Comparison of ENCODE assay signal across 8 cellular contexts in genomic region chr1:181424786-181425403, GRCh38. TPM values are rescaled to one million over a fixed set of nuclear protein-coding genes. Genes with fewer than 3 reads are reported as not detected.
DNase-seq lines count a peak whose midpoint lies in the region; ATAC-seq and TF ChIP-seq lines count a peak whose summit lies in the region.

No MANE protein-coding gene starts in this region.

- H3K36me3 ChIP-seq in SU-DHL-6 (ENCODE audit: low read length): no peaks in the 10 kb centered on the region
- no peaks in the 10 kb centered on the region for H3K36me3 ChIP-seq in heart left ventricle

- no peaks in the 10 kb centered on the region for H3K9me3 Mint-ChIP-seq in activated naive CD8-positive, alpha-beta T cell treated with anti-CD3 and anti-CD28 coated beads for 36 hours

- 12 to 18% (median 14%) methylated on average over 16 of the region's 16 CpGs for WGBS in heart left ventricle, 4 donors

- no peaks in the 10 kb centered on the region for H3K79me2 ChIP-seq in SU-DHL-6 (ENCODE audit: insufficient read depth, low read length)

- no peaks in the 10 kb centered on the region for H3K36me3 Mint-ChIP-seq in activated naive CD8-positive, alpha-beta T cell treated with anti-CD3 and anti-CD28 coated beads for 36 hours

- no peak overlapping the region for H3K27ac Mint-ChIP-seq in activated naive CD8-positive, alpha-beta T cell treated with anti-CD3 and anti-CD28 coated beads for 36 hours

- DNase-seq in AG09309 (ENCODE audit: low read depth) (peak; percentile 2), GM19240 (ENCODE audit: insufficient read length, low spot score) (peak; percentile 13), NCI-H1105 (lab: John Stamatoyannopoulos, UW) (peak; percentile 85), heart left ventricle (peak; percentile 20 to 76 (median 60)), putamen (ENCODE audit: low spot score) (peak; percentile 62)
- DNase-seq in activated naive CD8-positive, alpha-beta T cell treated with anti-CD3 and anti-CD28 coated beads for 36 hours: peak; percentile 59

- H2AFZ ChIP-seq in SU-DHL-6 (ENCODE audit: low read depth, low read length, severe bottlenecking): no peak overlapping the region

- TF ChIP-seq CTCF in AG09309 (IDR thresholded peaks at IDR 0.05; ENCODE audit: control insufficient read depth, insufficient read depth, low read depth, low read length, missing control alignments) (peak; percentile 93), SU-DHL-6 (IDR thresholded peaks at IDR 0.05; ENCODE audit: insufficient read depth, low read length, poor library complexity, severe bottlenecking) (peak; percentile 99), heart left ventricle (IDR thresholded peaks at IDR 0.05) (peak; percentile 91 to 99 (median 96))

- peaks cover 27% of the 10 kb centered on the region for H3K27me3 Mint-ChIP-seq in activated naive CD8-positive, alpha-beta T cell treated with anti-CD3 and anti-CD28 coated beads for 36 hours

- TF ChIP-seq POLR2A in heart left ventricle (IDR thresholded peaks at IDR 0.05): no peak

- H3K4me1 ChIP-seq in heart left ventricle: peaks cover 0 to 4% (median 0%) of the 10 kb centered on the region in 12 donors

- H3K4me3 Mint-ChIP-seq in activated naive CD8-positive, alpha-beta T cell treated with anti-CD3 and anti-CD28 coated beads for 36 hours: peak overlapping the region; percentile 57

- H3K27ac ChIP-seq in SU-DHL-6 (ENCODE audit: low read depth, low read length) (no peak overlapping the region), heart left ventricle (no peak overlapping the region)

- H3F3A ChIP-seq in SU-DHL-6 (ENCODE audit: insufficient read depth): no peaks in the 10 kb centered on the region

- H3K9ac ChIP-seq in SU-DHL-6 (ENCODE audit: low read length): no peak overlapping the region

- H3K4me1 Mint-ChIP-seq in activated naive CD8-positive, alpha-beta T cell treated with anti-CD3 and anti-CD28 coated beads for 36 hours: peaks cover 17% of the 10 kb centered on the region

- no peaks in the 10 kb centered on the region for H3K9me2 ChIP-seq in SU-DHL-6 (replicated peaks; ENCODE audit: insufficient read depth, low read length)

- H4K20me1 ChIP-seq in SU-DHL-6 (ENCODE audit: low read depth, low read length): no peaks in the 10 kb centered on the region

- H3K4me3 ChIP-seq in AG09309 (ENCODE audit: control insufficient read depth, low read depth, low read length) (no peak overlapping the region), SU-DHL-6 (ENCODE audit: insufficient read depth, low read length, poor library complexity, severe bottlenecking) (no peak overlapping the region), heart left ventricle (no peak overlapping the region)

- no peaks in the 10 kb centered on the region for H3K27me3 ChIP-seq in SU-DHL-6 (ENCODE audit: low read length)
- H3K27me3 ChIP-seq in heart left ventricle: peaks cover 0 to 17% (median 3%) of the 10 kb centered on the region in 9 donors

- ATAC-seq in heart left ventricle: peak in 3 of 4 donors; percentile 23 to 68 (median 27)
- ATAC-seq in HG02763 (IDR thresholded peaks at IDR 0.05; ENCODE audit: unreplicated experiment): no peak

- no peak overlapping the region for H3K4me2 ChIP-seq in SU-DHL-6 (ENCODE audit: low read depth, low read length, poor library complexity, severe bottlenecking)

- intact Hi-C loops in heart left ventricle (cut with DNase I): loop anchor here in 7 of 10 donors (1.0 to 10.0 kb wide), 5 partner anchors 234 to 540 kb away; partner anchors contain the start of gene KIAA1614 (in 1 of the 7)

- no peaks in the 10 kb centered on the region for H3K9me3 ChIP-seq in SU-DHL-6 (ENCODE audit: insufficient read depth, low read length)
- H3K9me3 ChIP-seq in heart left ventricle: no peaks in the 10 kb centered on the region

RNA-seq across cellular contexts. Expression of gene CACNA1E, which starts 58.4 kb away (rescaled TPM):
- under 1 TPM in 1 of 2 experiments, not detected in 1; 0.04 TPM for total RNA-seq in activated naive CD8-positive, alpha-beta T cell treated with anti-CD3 and anti-CD28 coated beads for 36 hours
- total RNA-seq in heart left ventricle: 1 to 10 TPM in 1 of 9 donors, under 1 TPM in 8; 0.02 to 1.9 (median 0.13) TPM
- under 1 TPM; 0.03 to 0.08 TPM for polyA plus RNA-seq in heart left ventricle

Comparison
In these comparisons a context has a peak if more than half of its experiments do, and no peak if none do; other contexts are left out.
1. DNase-seq: peak in every context shown above with its lines; median percentile 85 in NCI-H1105; 62 in putamen; 60 in heart left ventricle; 59 in activated naive CD8-positive, alpha-beta T cell treated with anti-CD3 and anti-CD28 coated beads for 36 hours; 13 in GM19240; 2 in AG09309.